ENCODE assay signal across 1 cellular context in the genomic region with DNA sequence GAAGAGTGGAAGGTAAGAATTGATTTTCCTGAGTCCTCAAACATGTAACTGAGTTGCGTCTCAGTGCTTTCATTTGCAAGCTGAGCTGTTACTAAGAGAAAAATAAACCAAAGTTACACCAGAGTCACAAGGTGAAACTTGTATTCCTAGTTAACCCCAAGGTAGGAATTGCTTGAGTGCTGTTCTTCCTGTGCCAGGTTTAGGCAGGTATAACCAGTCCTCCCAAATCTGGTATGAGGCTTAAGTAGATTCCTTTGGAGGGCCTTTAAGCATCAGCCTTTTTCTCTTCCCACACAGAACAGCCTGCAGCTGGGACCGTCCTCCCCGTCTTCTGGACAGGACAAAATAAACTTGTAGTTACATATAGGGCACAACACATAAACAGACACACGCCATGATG.
TF ChIP-seq lines count a peak whose summit lies in the region.

No MANE protein-coding gene starts in this region.

TF ChIP-seq in GM23338, 12 proteins besides CTCF, POLR2A, EP300 and RAD21 (continued from another document):
- TF ChIP-seq, protein P1, sequence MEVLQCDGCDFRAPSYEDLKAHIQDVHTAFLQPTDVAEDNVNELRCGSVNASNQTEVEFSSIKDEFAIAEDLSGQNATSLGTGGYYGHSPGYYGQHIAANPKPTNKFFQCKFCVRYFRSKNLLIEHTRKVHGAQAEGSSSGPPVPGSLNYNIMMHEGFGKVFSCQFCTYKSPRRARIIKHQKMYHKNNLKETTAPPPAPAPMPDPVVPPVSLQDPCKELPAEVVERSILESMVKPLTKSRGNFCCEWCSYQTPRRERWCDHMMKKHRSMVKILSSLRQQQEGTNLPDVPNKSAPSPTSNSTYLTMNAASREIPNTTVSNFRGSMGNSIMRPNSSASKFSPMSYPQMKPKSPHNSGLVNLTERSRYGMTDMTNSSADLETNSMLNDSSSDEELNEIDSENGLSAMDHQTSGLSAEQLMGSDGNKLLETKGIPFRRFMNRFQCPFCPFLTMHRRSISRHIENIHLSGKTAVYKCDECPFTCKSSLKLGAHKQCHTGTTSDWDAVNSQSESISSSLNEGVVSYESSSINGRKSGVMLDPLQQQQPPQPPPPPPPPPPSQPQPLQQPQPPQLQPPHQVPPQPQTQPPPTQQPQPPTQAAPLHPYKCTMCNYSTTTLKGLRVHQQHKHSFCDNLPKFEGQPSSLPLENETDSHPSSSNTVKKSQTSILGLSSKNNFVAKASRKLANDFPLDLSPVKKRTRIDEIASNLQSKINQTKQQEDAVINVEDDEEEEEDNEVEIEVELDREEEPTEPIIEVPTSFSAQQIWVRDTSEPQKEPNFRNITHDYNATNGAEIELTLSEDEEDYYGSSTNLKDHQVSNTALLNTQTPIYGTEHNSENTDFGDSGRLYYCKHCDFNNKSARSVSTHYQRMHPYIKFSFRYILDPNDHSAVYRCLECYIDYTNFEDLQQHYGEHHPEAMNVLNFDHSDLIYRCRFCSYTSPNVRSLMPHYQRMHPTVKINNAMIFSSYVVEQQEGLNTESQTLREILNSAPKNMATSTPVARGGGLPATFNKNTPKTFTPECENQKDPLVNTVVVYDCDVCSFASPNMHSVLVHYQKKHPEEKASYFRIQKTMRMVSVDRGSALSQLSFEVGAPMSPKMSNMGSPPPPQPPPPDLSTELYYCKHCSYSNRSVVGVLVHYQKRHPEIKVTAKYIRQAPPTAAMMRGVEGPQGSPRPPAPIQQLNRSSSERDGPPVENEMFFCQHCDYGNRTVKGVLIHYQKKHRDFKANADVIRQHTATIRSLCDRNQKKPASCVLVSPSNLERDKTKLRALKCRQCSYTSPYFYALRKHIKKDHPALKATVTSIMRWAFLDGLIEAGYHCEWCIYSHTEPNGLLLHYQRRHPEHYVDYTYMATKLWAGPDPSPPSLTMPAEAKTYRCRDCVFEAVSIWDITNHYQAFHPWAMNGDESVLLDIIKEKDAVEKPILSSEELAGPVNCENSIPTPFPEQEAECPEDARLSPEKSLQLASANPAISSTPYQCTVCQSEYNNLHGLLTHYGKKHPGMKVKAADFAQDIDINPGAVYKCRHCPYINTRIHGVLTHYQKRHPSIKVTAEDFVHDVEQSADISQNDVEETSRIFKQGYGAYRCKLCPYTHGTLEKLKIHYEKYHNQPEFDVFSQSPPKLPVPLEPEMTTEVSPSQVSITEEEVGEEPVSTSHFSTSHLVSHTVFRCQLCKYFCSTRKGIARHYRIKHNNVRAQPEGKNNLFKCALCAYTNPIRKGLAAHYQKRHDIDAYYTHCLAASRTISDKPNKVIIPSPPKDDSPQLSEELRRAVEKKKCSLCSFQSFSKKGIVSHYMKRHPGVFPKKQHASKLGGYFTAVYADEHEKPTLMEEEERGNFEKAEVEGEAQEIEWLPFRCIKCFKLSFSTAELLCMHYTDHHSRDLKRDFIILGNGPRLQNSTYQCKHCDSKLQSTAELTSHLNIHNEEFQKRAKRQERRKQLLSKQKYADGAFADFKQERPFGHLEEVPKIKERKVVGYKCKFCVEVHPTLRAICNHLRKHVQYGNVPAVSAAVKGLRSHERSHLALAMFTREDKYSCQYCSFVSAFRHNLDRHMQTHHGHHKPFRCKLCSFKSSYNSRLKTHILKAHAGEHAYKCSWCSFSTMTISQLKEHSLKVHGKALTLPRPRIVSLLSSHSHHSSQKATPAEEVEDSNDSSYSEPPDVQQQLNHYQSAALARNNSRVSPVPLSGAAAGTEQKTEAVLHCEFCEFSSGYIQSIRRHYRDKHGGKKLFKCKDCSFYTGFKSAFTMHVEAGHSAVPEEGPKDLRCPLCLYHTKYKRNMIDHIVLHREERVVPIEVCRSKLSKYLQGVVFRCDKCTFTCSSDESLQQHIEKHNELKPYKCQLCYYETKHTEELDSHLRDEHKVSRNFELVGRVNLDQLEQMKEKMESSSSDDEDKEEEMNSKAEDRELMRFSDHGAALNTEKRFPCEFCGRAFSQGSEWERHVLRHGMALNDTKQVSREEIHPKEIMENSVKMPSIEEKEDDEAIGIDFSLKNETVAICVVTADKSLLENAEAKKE (CRISPR knock-in tag; IDR thresholded peaks at IDR 0.05), result no peak
